Comparison of ENCODE assay signal across 29 cellular contexts in the genomic region with DNA sequence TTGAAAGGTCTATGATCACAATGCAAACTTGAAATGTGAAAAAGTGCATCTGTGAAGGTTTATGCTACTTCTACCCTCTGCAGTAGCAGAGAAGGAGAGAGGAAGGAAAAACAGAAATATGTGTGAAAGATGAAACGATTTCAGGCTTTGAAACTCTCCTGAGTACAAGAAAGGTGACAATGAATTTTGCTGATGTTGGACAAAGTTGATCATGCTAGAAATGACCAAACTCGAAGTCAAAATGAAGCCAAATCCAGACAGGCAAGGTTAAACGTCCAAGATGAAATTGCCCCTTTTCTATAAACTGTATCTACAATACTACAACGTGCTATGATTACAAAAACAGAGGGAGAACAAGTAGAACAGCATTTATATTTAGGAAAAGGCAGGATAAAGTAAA.
"Had no signal": no experiment of that assay in that cellular context is flagged by ENCODE, and none has a peak within 500 bp of the region (broad histone marks: within the 10 kb centered on the region; RNA-seq: fewer than 3 reads in every experiment).

No MANE protein-coding gene starts in this region.

- FAIRE-seq: astrocyte, bronchial epithelial cell, frontal cortex had no signal

- H3K4me3 ChIP-seq: coronary artery, dorsolateral prefrontal cortex had no signal

- H3K36me3 Mint-ChIP-seq: activated CD4-positive, alpha-beta memory T cell treated with anti-CD3 and anti-CD28 coated beads for 36 hours; activated naive CD8-positive, alpha-beta T cell treated with anti-CD3 and anti-CD28 coated beads, Interleukin-2, amount 10 ng/mL, durations not matched to agents 7 days and 5 days had no signal

- DNase-seq: activated CD4-positive, alpha-beta memory T cell treated with anti-CD3 and anti-CD28 coated beads for 36 hours; activated CD4-positive, alpha-beta T cell treated with anti-CD3 and anti-CD28 coated beads for 36 hours; activated CD4-positive, alpha-beta T cell treated with anti-CD3 and anti-CD28 coated beads, Interleukin-2, amount 10 ng/mL, durations not matched to agents 24 days and 14 days; activated CD4-positive, CD25-positive, alpha-beta regulatory T cell; activated CD4-positive, CD25-positive, alpha-beta regulatory T cell treated with anti-CD3 and anti-CD28 coated beads, Interleukin-2, amount 50 U/mL, for 72 hours; activated effector memory CD4-positive, alpha-beta T cell treated with anti-CD3 and anti-CD28 coated beads, Interleukin-2, amount 50 U/mL, for 16 hours; activated naive CD4-positive, alpha-beta T cell treated with anti-CD3 and anti-CD28 coated beads for 36 hours; activated naive CD8-positive, alpha-beta T cell treated with anti-CD3 and anti-CD28 coated beads, Interleukin-2, amount 10 ng/mL, durations not matched to agents 7 days and 5 days; activated T-cell treated with anti-CD3 and anti-CD28 coated beads, Interleukin-2, amount 50 U/mL, for 1 hour; activated T-cell treated with anti-CD3 and anti-CD28 coated beads, Interleukin-2, amount 50 U/mL, for 48 hours; amniotic stem cell; anterior cingulate cortex; brain microvascular endothelial cell; dorsolateral prefrontal cortex; effector memory CD4-positive, alpha-beta T cell; endodermal cell; foreskin fibroblast; head of caudate nucleus; T-helper 2 cell had no signal

- H3K4me3 Mint-ChIP-seq: activated CD4-positive, alpha-beta memory T cell treated with anti-CD3 and anti-CD28 coated beads for 36 hours; activated CD4-positive, alpha-beta T cell treated with anti-CD3 and anti-CD28 coated beads for 36 hours; activated CD4-positive, alpha-beta T cell treated with anti-CD3 and anti-CD28 coated beads, Interleukin-2, amount 10 ng/mL, durations not matched to agents 24 days and 14 days; activated naive CD4-positive, alpha-beta T cell treated with anti-CD3 and anti-CD28 coated beads for 36 hours; activated naive CD8-positive, alpha-beta T cell treated with anti-CD3 and anti-CD28 coated beads, Interleukin-2, amount 10 ng/mL, durations not matched to agents 7 days and 5 days; activated T-helper 1 cell treated with anti-CD3 and anti-CD28 coated beads, Interleukin-12 subunit alpha, Interleukin-12 subunit beta, Interleukin-2, Interleukin-4 antibody, amounts not matched to agents 30 ng/mL and 10 ng/mL and 1 ng/mL, durations not matched to agents 14 hours and 24 hours and 36 hours; central memory CD8-positive, alpha-beta T cell; dendritic cell treated with granulocyte-macrophage colony-stimulating factor and Interleukin-4, amounts not matched to agents 40 ng/mL and 50 ng/mL, for 4 days; endodermal cell had no signal

- H3K27ac Mint-ChIP-seq: activated CD4-positive, alpha-beta memory T cell treated with anti-CD3 and anti-CD28 coated beads for 36 hours; activated CD4-positive, alpha-beta T cell treated with anti-CD3 and anti-CD28 coated beads for 36 hours; activated CD4-positive, alpha-beta T cell treated with anti-CD3 and anti-CD28 coated beads, Interleukin-2, amount 10 ng/mL, durations not matched to agents 24 days and 14 days; activated naive CD4-positive, alpha-beta T cell treated with anti-CD3 and anti-CD28 coated beads for 36 hours; activated naive CD4-positive, alpha-beta T cell treated with anti-CD3 and anti-CD28 coated beads, Interleukin-2, amount 50 U/mL, for 72 hours; activated naive CD8-positive, alpha-beta T cell treated with anti-CD3 and anti-CD28 coated beads, Interleukin-2, amount 10 ng/mL, durations not matched to agents 7 days and 5 days; activated T-helper 1 cell treated with anti-CD3 and anti-CD28 coated beads, Interleukin-12 subunit alpha, Interleukin-12 subunit beta, Interleukin-2, Interleukin-4 antibody, amounts not matched to agents 30 ng/mL and 10 ng/mL and 1 ng/mL, durations not matched to agents 14 hours and 24 hours and 36 hours; activated T-helper 2 cell treated with anti-CD3 and anti-CD28 coated beads, Interferon-gamma antibody, Interleukin-2, Interleukin-4, amounts not matched to agents 10 μg/mL and 5 μg/mL and 100 μg/mL, durations not matched to agents 14 hours and 24 hours and 36 hours; dendritic cell treated with granulocyte-macrophage colony-stimulating factor and Interleukin-4, amounts not matched to agents 40 ng/mL and 50 ng/mL, for 4 days; endodermal cell had no signal

- H3K27ac ChIP-seq: brain microvascular endothelial cell, coronary artery, dorsolateral prefrontal cortex had no signal

- ATAC-seq: activated CD4-positive, alpha-beta T cell treated with anti-CD3 and anti-CD28 coated beads for 36 hours; activated naive CD4-positive, alpha-beta T cell treated with anti-CD3 and anti-CD28 coated beads, Interleukin-2, amount 50 U/mL, for 72 hours; esophagus mucosa had no signal

- H3K36me3 ChIP-seq: brain microvascular endothelial cell had no signal

- H3K9me3 Mint-ChIP-seq: activated CD4-positive, alpha-beta memory T cell treated with anti-CD3 and anti-CD28 coated beads for 36 hours; activated CD4-positive, alpha-beta T cell treated with anti-CD3 and anti-CD28 coated beads, Interleukin-2, amount 10 ng/mL, durations not matched to agents 24 days and 14 days; activated naive CD4-positive, alpha-beta T cell treated with anti-CD3 and anti-CD28 coated beads for 36 hours; activated naive CD4-positive, alpha-beta T cell treated with anti-CD3 and anti-CD28 coated beads, Interleukin-2, amount 50 U/mL, for 72 hours; activated naive CD8-positive, alpha-beta T cell treated with anti-CD3 and anti-CD28 coated beads, Interleukin-2, amount 10 ng/mL, durations not matched to agents 7 days and 5 days; activated T-helper 1 cell treated with anti-CD3 and anti-CD28 coated beads, Interleukin-12 subunit alpha, Interleukin-12 subunit beta, Interleukin-2, Interleukin-4 antibody, amounts not matched to agents 30 ng/mL and 10 ng/mL and 1 ng/mL, durations not matched to agents 14 hours and 24 hours and 36 hours; activated T-helper 2 cell treated with anti-CD3 and anti-CD28 coated beads, Interferon-gamma antibody, Interleukin-2, Interleukin-4, amounts not matched to agents 10 μg/mL and 5 μg/mL and 100 μg/mL, durations not matched to agents 14 hours and 24 hours and 36 hours; central memory CD8-positive, alpha-beta T cell; dendritic cell treated with granulocyte-macrophage colony-stimulating factor and Interleukin-4, amounts not matched to agents 40 ng/mL and 50 ng/mL, for 4 days had no signal

- H3K27me3 ChIP-seq: brain microvascular endothelial cell had no signal
